Comparison of ENCODE assay signal across 6 cellular contexts in the genomic region with DNA sequence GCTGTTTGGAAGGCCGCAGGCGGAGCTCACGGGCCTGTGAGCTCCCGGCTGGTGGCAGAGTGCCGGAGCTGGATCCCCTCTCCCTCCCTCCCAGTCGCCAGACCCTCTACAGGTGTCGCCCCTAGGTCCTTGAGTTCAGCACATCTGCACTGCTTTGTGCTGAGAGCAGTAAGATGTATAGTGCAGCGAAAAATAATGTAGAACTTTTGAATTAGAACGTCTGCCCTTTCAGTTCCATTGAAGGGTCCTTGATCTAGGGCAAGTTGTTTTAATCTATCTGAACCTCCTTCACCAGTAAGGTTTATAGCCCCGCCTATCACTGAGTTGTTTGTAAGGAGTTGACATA. TPM values are rescaled to one million over a fixed set of nuclear protein-coding genes. Genes with fewer than 3 reads are reported as not detected.
DNase-seq lines count a peak whose midpoint lies in the region; TF ChIP-seq lines count a peak whose summit lies in the region.

No MANE protein-coding gene starts in this region.

- H3F3A ChIP-seq in smooth muscle cell (ENCODE audit: low read depth), result no peaks in the 10 kb centered on the region

- H3K27ac Mint-ChIP-seq in IgD-negative memory B cell, result peak overlapping the region; percentile 36 to 98 (median 97)

- H3K4me3 ChIP-seq in epithelial cell of proximal tubule (ENCODE audit: low read depth, low read length) (peak overlapping the region; percentile 79), smooth muscle cell (peak overlapping the region; percentile 76)

- H3K79me2 ChIP-seq in smooth muscle cell (ENCODE audit: low read depth), result peaks cover 24% of the 10 kb centered on the region

- H3K9ac ChIP-seq in smooth muscle cell (ENCODE audit: low read depth), result peak overlapping the region; percentile 91

- no peaks in the 10 kb centered on the region for H3K9me3 Mint-ChIP-seq in IgD-negative memory B cell

- peak overlapping the region; percentile 82 for H2AFZ ChIP-seq in smooth muscle cell (ENCODE audit: low read depth)

- H3K27me3 Mint-ChIP-seq in IgD-negative memory B cell, result no peaks in the 10 kb centered on the region

- no peaks in the 10 kb centered on the region for H3K27me3 ChIP-seq in smooth muscle cell (ENCODE audit: low read depth)

- peak overlapping the region; percentile 84 for H3K27ac ChIP-seq in smooth muscle cell (ENCODE audit: low read depth)

- DNase-seq in DMS79 treated with DMSO at 0.1 percent for 48 hours (lab: John Stamatoyannopoulos, UW), result peak; percentile 30
- DNase-seq in DMS79 (lab: John Stamatoyannopoulos, UW), result no peak
- DNase-seq in epithelial cell of proximal tubule (ENCODE audit: low read depth), result no peak
- no peak for DNase-seq in smooth muscle cell (lab: John Stamatoyannopoulos, UW; ENCODE audit: unreplicated experiment)
- no peak for DNase-seq in globus pallidus (ENCODE audit: low spot score)

- H3K36me3 Mint-ChIP-seq in IgD-negative memory B cell, result peaks cover 6% of the 10 kb centered on the region

- H3K4me1 ChIP-seq in smooth muscle cell (ENCODE audit: low read depth), result peaks cover 16% of the 10 kb centered on the region

- H3K4me2 ChIP-seq in smooth muscle cell, result peak overlapping the region; percentile 86

- peak overlapping the region; percentile 86 to 96 (median 94) for H3K4me3 Mint-ChIP-seq in IgD-negative memory B cell

- H3K9me3 ChIP-seq in smooth muscle cell (replicated peaks; ENCODE audit: low read depth), result no peaks in the 10 kb centered on the region

- H4K20me1 ChIP-seq in smooth muscle cell (ENCODE audit: low read depth), result no peaks in the 10 kb centered on the region

- peaks cover 21% of the 10 kb centered on the region for H3K36me3 ChIP-seq in smooth muscle cell (ENCODE audit: low read depth)

- TF ChIP-seq CTCF in epithelial cell of proximal tubule (conservative IDR thresholded peaks at IDR 0.05; ENCODE audit: low read depth, low read length) (no peak), smooth muscle cell (IDR thresholded peaks at IDR 0.05; ENCODE audit: borderline replicate concordance, insufficient read depth, poor library complexity, severe bottlenecking) (no peak)

- H3K4me1 Mint-ChIP-seq in IgD-negative memory B cell, result peaks cover 12 to 27% (median 18%) of the 10 kb centered on the region in 3 donors

- 2% methylated on average over 10 of the region's 10 CpGs for WGBS in smooth muscle cell (ENCODE audit: low lambda C conversion rate)

RNA-seq across cellular contexts. Expression of a gene that starts 0.4 kb away (rescaled TPM):
- polyA plus RNA-seq in IgD-negative memory B cell, result 32.8 TPM
- 7.2 and 16.2 TPM in 2 replicates for total RNA-seq in epithelial cell of proximal tubule
- total RNA-seq in smooth muscle cell, result 20.3 and 31.8 TPM in 2 replicates
- polyA plus RNA-seq in smooth muscle cell, result 13.6 and 13.7 TPM in 2 replicates

RNA-seq across cellular contexts. Expression of a gene that starts 0.5 kb away (rescaled TPM):
- 15.5 TPM for polyA plus RNA-seq in IgD-negative memory B cell
- total RNA-seq in epithelial cell of proximal tubule, result 13.7 and 17.3 TPM in 2 replicates
- total RNA-seq in smooth muscle cell, result 12.3 and 15.1 TPM in 2 replicates
- polyA plus RNA-seq in smooth muscle cell, result 5.1 and 6.7 TPM in 2 replicates

RNA-seq across cellular contexts. Expression of a gene that starts 18.1 kb away (rescaled TPM):
- polyA plus RNA-seq in IgD-negative memory B cell, result not detected
- total RNA-seq in epithelial cell of proximal tubule, result not detected in 2 replicates
- not detected in 2 replicates for total RNA-seq in smooth muscle cell
- polyA plus RNA-seq in smooth muscle cell, result not detected in 2 replicates

RNA-seq across cellular contexts. Expression of a gene that starts 49.5 kb away (rescaled TPM):
- polyA plus RNA-seq in IgD-negative memory B cell (0.61 TPM), smooth muscle cell (4.4 and 5.1 TPM in 2 replicates)
- total RNA-seq in epithelial cell of proximal tubule (7.2 and 10.6 TPM in 2 replicates), smooth muscle cell (5.7 and 7.2 TPM in 2 replicates)
